ENCODE assay signal across 2 cellular contexts in genomic region chr1:109807822-109808680, GRCh38.
TF ChIP-seq lines count a peak whose summit lies in the region.

No MANE protein-coding gene starts in this region.

TF ChIP-seq in Ishikawa, 13 proteins besides CTCF, POLR2A, EP300 and RAD21 (continued from another document):
- TF ChIP-seq REST (IDR thresholded peaks at IDR 0.05; ENCODE audit: low read depth) (no peak), TEAD4 (IDR thresholded peaks at IDR 0.05) (peak; percentile 54), USF1 (IDR thresholded peaks at IDR 0.05) (no peak), EGR1 (IDR thresholded peaks at IDR 0.05) (no peak)

TF ChIP-seq in GM12878, 131 proteins besides CTCF, POLR2A, EP300 and RAD21:
- TF ChIP-seq ZNF592 (IDR thresholded peaks at IDR 0.05) (no peak), RUNX3 (IDR thresholded peaks at IDR 0.05; ENCODE audit: low read length) (peak; percentile 23)
